8 cellular contexts compared by ENCODE assay signal in genomic region chr7:91264924-91265681, GRCh38. TPM values are rescaled to one million over a fixed set of nuclear protein-coding genes. Genes with fewer than 3 reads are reported as not detected.
DNase-seq lines count a peak whose midpoint lies in the region; ATAC-seq and TF ChIP-seq lines count a peak whose summit lies in the region.

No MANE protein-coding gene starts in this region.

- intact Hi-C loops in activated CD4-positive, alpha-beta memory T cell treated with anti-CD3 and anti-CD28 coated beads for 36 hours (cut with micrococcal nuclease): loop anchor here (5.0 kb wide), 3 partner anchors 178 to 1182 kb away; partner anchors contain the start of genes GATAD1 and MTERF1

- H3K4me1 Mint-ChIP-seq in activated CD4-positive, alpha-beta memory T cell treated with anti-CD3 and anti-CD28 coated beads for 36 hours (ENCODE audit: low read depth): peaks cover 1% of the 10 kb centered on the region
- peaks cover 41% of the 10 kb centered on the region for H3K4me1 Mint-ChIP-seq in nephron progenitor cell

- peak; percentile 44 for ATAC-seq in GM18502 (IDR thresholded peaks at IDR 0.05; ENCODE audit: poor library complexity, unreplicated experiment)
- ATAC-seq in HG02884 (IDR thresholded peaks at IDR 0.05; ENCODE audit: unreplicated experiment): peak; percentile 35
- ATAC-seq in foreskin keratinocyte: peak; percentile 45

- peaks cover 14% of the 10 kb centered on the region for H3K27me3 ChIP-seq in foreskin keratinocyte

- no peak overlapping the region for H3K27ac ChIP-seq in foreskin keratinocyte

- H3K9me3 Mint-ChIP-seq in activated CD4-positive, alpha-beta memory T cell treated with anti-CD3 and anti-CD28 coated beads for 36 hours: no peaks in the 10 kb centered on the region
- H3K9me3 Mint-ChIP-seq in nephron progenitor cell: no peaks in the 10 kb centered on the region

- H3K36me3 Mint-ChIP-seq in activated CD4-positive, alpha-beta memory T cell treated with anti-CD3 and anti-CD28 coated beads for 36 hours: no peaks in the 10 kb centered on the region
- no peaks in the 10 kb centered on the region for H3K36me3 Mint-ChIP-seq in nephron progenitor cell (ENCODE audit: low read depth)

- CTCF ChIA-PET in activated CD4-positive, alpha-beta memory T cell treated with anti-CD3 and anti-CD28 coated beads for 36 hours (lab: Charles Lee): no interaction called here

- H3K27ac Mint-ChIP-seq in activated CD4-positive, alpha-beta memory T cell treated with anti-CD3 and anti-CD28 coated beads for 36 hours: no peak overlapping the region
- H3K27ac Mint-ChIP-seq in nephron progenitor cell: peak overlapping the region; percentile 29

- H3K27me3 Mint-ChIP-seq in activated CD4-positive, alpha-beta memory T cell treated with anti-CD3 and anti-CD28 coated beads for 36 hours: peaks cover 52% of the 10 kb centered on the region
- peaks cover 58% of the 10 kb centered on the region for H3K27me3 Mint-ChIP-seq in nephron progenitor cell (ENCODE audit: low read depth, poor library complexity)

- DNase-seq in AG08395 (ENCODE audit: low spot score): peak; percentile 20
- peak; percentile 51 for DNase-seq in NCI-H2029 (lab: John Stamatoyannopoulos, UW)
- peak; percentile 13 for DNase-seq in activated CD4-positive, alpha-beta memory T cell treated with anti-CD3 and anti-CD28 coated beads for 36 hours
- peak; percentile 61 to 73 for DNase-seq in foreskin keratinocyte
- peak; percentile 55 for DNase-seq in nephron progenitor cell
- no peak for DNase-seq in SHP77 treated with DMSO at 0.1 percent for 48 hours (lab: John Stamatoyannopoulos, UW)

- H3K4me1 ChIP-seq in foreskin keratinocyte: no peaks in the 10 kb centered on the region

- peak overlapping the region; percentile 64 for H3K4me3 Mint-ChIP-seq in activated CD4-positive, alpha-beta memory T cell treated with anti-CD3 and anti-CD28 coated beads for 36 hours
- H3K4me3 Mint-ChIP-seq in nephron progenitor cell: peak overlapping the region; percentile 93

- POLR2A ChIA-PET in activated CD4-positive, alpha-beta memory T cell treated with anti-CD3 and anti-CD28 coated beads for 36 hours (lab: Charles Lee): no interaction called here

- TF ChIP-seq CTCF in foreskin keratinocyte (conservative IDR thresholded peaks at IDR 0.05): no peak
- no peak for TF ChIP-seq CTCF in nephron progenitor cell (IDR thresholded peaks at IDR 0.05)

RNA-seq across cellular contexts. Expression of gene FZD1, which starts 0.9 kb away (rescaled TPM):
- under 1 TPM in 1 of 2 experiments, not detected in 1; 0.05 TPM for total RNA-seq in activated CD4-positive, alpha-beta memory T cell treated with anti-CD3 and anti-CD28 coated beads for 36 hours
- total RNA-seq in foreskin keratinocyte: 3.7 and 4.1 TPM in 2 replicates
- 1.5 and 1.8 TPM in 2 replicates for polyA plus RNA-seq in foreskin keratinocyte
